9 cellular contexts compared by ENCODE assay signal in genomic region chr5:371811-372555, GRCh38. TPM values are rescaled to one million over a fixed set of nuclear protein-coding genes. Genes with fewer than 3 reads are reported as not detected.
DNase-seq lines count a peak whose midpoint lies in the region; ATAC-seq and TF ChIP-seq lines count a peak whose summit lies in the region.
"Had no signal": no experiment of that assay in that cellular context is flagged by ENCODE, and none has a peak within 500 bp of the region (broad histone marks: within the 10 kb centered on the region; RNA-seq: fewer than 3 reads in every experiment).

No MANE protein-coding gene starts in this region.

- no peaks in the 10 kb centered on the region for H3K9me3 ChIP-seq in osteoblast (ENCODE audit: low read depth, low read length)

- H3K4me3 ChIP-seq in HL-60 (replicated peaks; ENCODE audit: insufficient read depth, low read length): no peak overlapping the region
- H3K4me3 ChIP-seq in osteoblast (ENCODE audit: insufficient read depth, low read length): no peak overlapping the region

- H3K27ac ChIP-seq in HL-60 (replicated peaks) (peak overlapping the region; percentile 99), osteoblast (ENCODE audit: low read depth, low read length) (peak overlapping the region; percentile 95)

- no peak overlapping the region for H3K4me2 ChIP-seq in osteoblast (ENCODE audit: insufficient read depth, low read length)

- H4K20me1 ChIP-seq in osteoblast (ENCODE audit: insufficient read depth, low read length): no peaks in the 10 kb centered on the region

- DNase-seq in NCI-H510A treated with DMSO at 0.1 percent for 48 hours (lab: John Stamatoyannopoulos, UW): peak; percentile 52
- no peak for DNase-seq in NCI-H510A (lab: John Stamatoyannopoulos, UW)
- peak; percentile 84 to 86 for DNase-seq in HL-60 (ENCODE audit: low read depth in 1 of 2, low spot score in 1 of 2)
- DNase-seq in activated CD8-positive, alpha-beta memory T cell treated with anti-CD3 and anti-CD28 coated beads, Interleukin-2, amount 50 U/mL, for 48 hours: peak; percentile 64
- DNase-seq in osteoblast (ENCODE audit: insufficient read length, low spot score, missing footprints): peak; percentile 83
- no peak for DNase-seq in foreskin melanocyte
- DNase-seq: stimulated activated naive CD4-positive, alpha-beta T cell had no signal

- H3K27me3 ChIP-seq in HL-60 (ENCODE audit: insufficient read depth, poor library complexity, severe bottlenecking): no peaks in the 10 kb centered on the region
- no peaks in the 10 kb centered on the region for H3K27me3 ChIP-seq in osteoblast (ENCODE audit: insufficient read depth, low read length)

- H2AFZ ChIP-seq in osteoblast (ENCODE audit: low read length): no peak overlapping the region

- H3K79me2 ChIP-seq in osteoblast (ENCODE audit: insufficient read depth, low read length): peaks cover 73% of the 10 kb centered on the region

- H3K4me1 ChIP-seq in osteoblast (ENCODE audit: insufficient read depth, low read length): peaks cover 55% of the 10 kb centered on the region

- H3K36me3 ChIP-seq in osteoblast (ENCODE audit: insufficient read depth, low read length): peaks cover 42% of the 10 kb centered on the region

- TF ChIP-seq CTCF in HL-60 (IDR thresholded peaks at IDR 0.05; ENCODE audit: insufficient read depth, low read length) (no peak), osteoblast (IDR thresholded peaks at IDR 0.05; ENCODE audit: extremely low read depth, low read depth, low read length) (no peak)

- no peak for ATAC-seq in HG03039 (IDR thresholded peaks at IDR 0.05; ENCODE audit: unreplicated experiment)
- ATAC-seq in GM21717 (IDR thresholded peaks at IDR 0.05; ENCODE audit: unreplicated experiment): no peak

RNA-seq across cellular contexts. Expression of gene AHRR, which starts 50.5 kb away (rescaled TPM):
- total RNA-seq in osteoblast: 52.2 and 54.6 TPM in 2 replicates

Comparison
In these comparisons a context has a peak if more than half of its experiments do, and no peak if none do; other contexts are left out.
1. DNase-seq: peak in NCI-H510A treated with DMSO at 0.1 percent for 48 hours (single experiment), HL-60 (2 of 2), activated CD8-positive, alpha-beta memory T cell treated with anti-CD3 and anti-CD28 coated beads, Interleukin-2, amount 50 U/mL, for 48 hours (single experiment) and osteoblast (single experiment); none in NCI-H510A (single experiment) and foreskin melanocyte (single experiment).